ENCODE assay signal across 9 cellular contexts in the genomic region with DNA sequence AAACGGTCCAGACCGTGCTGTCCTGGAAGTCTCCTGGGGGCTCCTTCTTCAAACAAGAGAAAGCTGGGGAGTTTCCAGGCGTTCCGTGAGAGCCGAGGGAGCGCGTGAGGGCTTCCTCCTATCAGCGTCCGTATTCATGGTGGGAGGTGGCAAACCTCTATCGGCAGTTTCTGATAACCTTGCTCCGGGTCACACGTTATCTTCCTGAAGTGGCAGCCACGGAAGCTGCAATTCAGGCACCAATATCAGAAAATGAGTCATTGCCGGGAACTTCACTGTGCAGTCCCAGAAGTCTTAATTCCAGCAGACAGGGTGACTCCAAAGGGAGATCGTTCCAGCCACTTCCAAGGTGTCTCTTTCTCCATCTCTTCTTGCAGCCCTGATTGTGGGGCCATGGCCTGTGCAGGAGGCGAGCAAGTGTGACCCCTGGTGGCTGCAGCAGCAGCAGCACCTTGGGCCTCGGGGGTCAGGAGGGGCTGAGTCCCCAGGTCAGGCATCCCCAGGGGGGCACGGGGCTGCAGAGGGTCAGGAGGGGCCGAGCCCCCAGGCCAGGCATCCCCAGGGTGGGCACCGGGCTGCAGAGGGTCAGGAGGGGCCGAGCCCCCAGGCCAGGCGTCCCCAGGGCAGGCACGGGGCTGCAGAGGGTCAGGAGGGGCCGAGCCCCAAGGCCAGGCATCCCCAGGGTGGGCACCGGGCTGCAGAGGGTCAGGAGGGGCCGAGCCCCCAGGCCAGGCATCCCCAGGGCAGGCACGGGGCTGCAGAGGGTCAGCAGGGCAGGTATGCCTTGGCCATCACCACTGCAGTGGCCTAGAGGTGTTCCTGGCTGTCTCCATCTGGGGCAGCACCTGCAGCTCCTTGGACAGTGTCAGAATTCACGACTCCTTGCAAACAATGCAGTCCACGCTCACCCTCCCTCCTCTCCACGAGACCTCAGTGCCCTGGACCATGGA.
DNase-seq lines count a peak whose midpoint lies in the region; ATAC-seq, FAIRE-seq and TF ChIP-seq lines count a peak whose summit lies in the region.
"Had no signal": no experiment of that assay in that cellular context is flagged by ENCODE, and none has a peak within 500 bp of the region (broad histone marks: within the 10 kb centered on the region; RNA-seq: fewer than 3 reads in every experiment).

No MANE protein-coding gene starts in this region.

- no peaks in the 10 kb centered on the region for H3K27me3 ChIP-seq in BE2C
- no peaks in the 10 kb centered on the region; a peak in 1 of 7 replicates for H3K27me3 ChIP-seq in H1 (replicated peaks in 1 of 4; ENCODE audit: control insufficient read depth in 3 of 4, extremely low read depth in 1 of 4, insufficient read depth in 3 of 4, low read length in 3 of 4)
- no peaks in the 10 kb centered on the region for H3K27me3 ChIP-seq in body of pancreas

- FAIRE-seq in H1 (lab: Jason Lieb, UNC) = no peak
- FAIRE-seq: GM18507 had no signal

- H3K79me2 ChIP-seq in H1 (ENCODE audit: control insufficient read depth in 1 of 2, insufficient read depth in 2 of 2, low read length in 2 of 2) = no peaks in the 10 kb centered on the region

- DNase-seq in BE2C = peak; percentile 36
- peak; percentile 76 for DNase-seq in activated CD4-positive, alpha-beta T cell treated with anti-CD3 and anti-CD28 coated beads for 36 hours
- DNase-seq in H1 (ENCODE audit: low read depth in 1 of 2, low spot score in 2 of 2) = peak in 1 of 2 experiments; percentile 85
- DNase-seq in stimulated activated CD4-positive, alpha-beta T cell treated with anti-CD3 and anti-CD28 coated beads, Interleukin-1b, Interleukin-23, amount 100 ng/mL, for 48 hours = peak; percentile 52
- no peak for DNase-seq in body of pancreas
- DNase-seq in NCI-H446 (lab: John Stamatoyannopoulos, UW) = no peak

- H2BK5ac ChIP-seq in H1 (ENCODE audit: low read depth, low read length) = no peak overlapping the region

- CTCF ChIA-PET in activated CD4-positive, alpha-beta T cell treated with anti-CD3 and anti-CD28 coated beads for 36 hours (lab: Charles Lee) = interaction anchor here (0.7 to 0.9 kb wide), 2 partner anchors 444 to 523 kb away, joined by 3 read pairs; no protein-coding TSS in a partner anchor
- CTCF ChIA-PET in H1 (lab: Charles Lee; ENCODE audit: partially characterized antibody) = interaction anchor here (0.6 to 2.4 kb wide), 24 partner anchors 10 to 532 kb away, joined by 3 to 9 read pairs (median 3); no protein-coding TSS in a partner anchor

- WGBS in H1 (ENCODE audit: extremely low coverage in 1 of 2, insufficient coverage in 1 of 2, insufficient read length in 1 of 2, insufficient replicate concordance in 2 of 2, low coverage in 1 of 2, low lambda C conversion rate in 2 of 2, missing lambda C conversion rate in 1 of 2), 2 experiments = 60% methylated on average over 24 of the region's 30 CpGs; no CpG with 5 or more reads in 1 of the 2 experiments
- 44 to 63% methylated on average over 18 to 29 of the region's 30 CpGs for WGBS in body of pancreas, 2 donors

- TF ChIP-seq CTCF in BE2C (IDR thresholded peaks at IDR 0.05; ENCODE audit: low read depth, low read length) (peak; percentile 39; the same call in 1 of the 2 replicates), H1 (IDR thresholded peaks at IDR 0.05; ENCODE audit: control extremely low read depth in 1 of 3, insufficient read depth in 1 of 3, low read depth in 1 of 3, low read length in 3 of 3) (peak; percentile 86 to 99 (median 94)), body of pancreas (IDR thresholded peaks at IDR 0.05) (peak in 3 of 7 experiments; percentile 16 to 24 (median 18))

- peaks cover 4% of the 10 kb centered on the region for H3K79me1 ChIP-seq in H1 (ENCODE audit: low read depth, low read length)

- H2BK120ac ChIP-seq in H1 (replicated peaks; ENCODE audit: low read depth, low read length) = no peak overlapping the region

- peak; percentile 92 to 94 for TF ChIP-seq RAD21 in H1 (IDR thresholded peaks at IDR 0.05 in 1 of 2, conservative IDR thresholded peaks at IDR 0.05 in 1 of 2; ENCODE audit: low read depth in 2 of 2, low read length in 2 of 2)

- H3K4me2 ChIP-seq in H1 (ENCODE audit: insufficient read depth in 1 of 2, low read depth in 2 of 2, low read length in 2 of 2) = no peak overlapping the region

- peaks cover 0 to 6% of the 10 kb centered on the region in 2 experiments for H4K20me1 ChIP-seq in H1 (replicated peaks in 1 of 2; ENCODE audit: control insufficient read depth in 1 of 2, insufficient read depth in 2 of 2, low read length in 2 of 2)

- TF ChIP-seq POLR2A in H1 (IDR thresholded peaks at IDR 0.05; ENCODE audit: control extremely low read depth in 1 of 2, low read depth in 2 of 2, low read length in 2 of 2) (no peak), body of pancreas (IDR thresholded peaks at IDR 0.05) (no peak)

- H4K5ac ChIP-seq in H1 (ENCODE audit: insufficient read length, low read depth, low read length) = no peak overlapping the region

- H3K4ac ChIP-seq in H1 (replicated peaks; ENCODE audit: insufficient read length, low read depth, low read length) = no peak overlapping the region

- H3K9me3 ChIP-seq in BE2C = no peaks in the 10 kb centered on the region
- peaks cover 12% of the 10 kb centered on the region for H3K9me3 ChIP-seq in KOPT-K1 (ENCODE audit: insufficient read depth, low read length, poor library complexity, severe bottlenecking)
- peaks cover 0 to 6% of the 10 kb centered on the region in 2 experiments; a peak in 1 of 4 replicates for H3K9me3 ChIP-seq in H1 (ENCODE audit: insufficient read depth in 2 of 2, low read depth in 1 of 2, low read length in 1 of 2)
- no peaks in the 10 kb centered on the region for H3K9me3 ChIP-seq in body of pancreas

- no peak overlapping the region; the same call in 1 of the 2 replicates for H2AK5ac ChIP-seq in H1 (ENCODE audit: low read depth, low read length)

- H3K27ac Mint-ChIP-seq in activated CD4-positive, alpha-beta T cell treated with anti-CD3 and anti-CD28 coated beads for 36 hours = peak overlapping the region; percentile 2

- peaks cover 2% of the 10 kb centered on the region for H3K9me3 Mint-ChIP-seq in activated CD4-positive, alpha-beta T cell treated with anti-CD3 and anti-CD28 coated beads for 36 hours (ENCODE audit: low read depth)

- H3K23ac ChIP-seq in H1 (ENCODE audit: insufficient read length) = no peak overlapping the region

- 0 out of 2 replicates have a peak, but pooled peaks cover 2% of the 10 kb centered on the region for H3K23me2 ChIP-seq in H1 (ENCODE audit: low read depth, low read length)

- H3K56ac ChIP-seq in H1 (replicated peaks; ENCODE audit: insufficient read length, low read depth, low read length) = no peak overlapping the region

- H4K91ac ChIP-seq in H1 (replicated peaks; ENCODE audit: insufficient read length, low read length) = no peak overlapping the region

- H2BK15ac ChIP-seq in H1 (ENCODE audit: low read length) = no peak overlapping the region; the same call in 1 of the 2 replicates

- no peaks in the 10 kb centered on the region for H3K36me3 ChIP-seq in BE2C
- H3K36me3 ChIP-seq in KOPT-K1 (ENCODE audit: insufficient read depth, low read length) = no peaks in the 10 kb centered on the region
- no peaks in the 10 kb centered on the region for H3K36me3 ChIP-seq in H1 (ENCODE audit: control insufficient read depth in 2 of 4, insufficient read depth in 4 of 4, low read length in 3 of 4)
- H3K36me3 ChIP-seq in body of pancreas (replicated peaks in 1 of 2; ENCODE audit: insufficient read depth in 1 of 2, low read depth in 2 of 2) = no peaks in the 10 kb centered on the region

- no peak for TF ChIP-seq EP300 in H1 (IDR thresholded peaks at IDR 0.05; ENCODE audit: borderline replicate concordance in 1 of 2, low read depth in 2 of 2, low read length in 2 of 2)

- ATAC-seq in activated CD4-positive, alpha-beta T cell treated with anti-CD3 and anti-CD28 coated beads for 36 hours = peak; percentile 83
- ATAC-seq in GM19455 (IDR thresholded peaks at IDR 0.05; ENCODE audit: unreplicated experiment) (no peak), body of pancreas (no peak)

- H3K4me3 Mint-ChIP-seq in activated CD4-positive, alpha-beta T cell treated with anti-CD3 and anti-CD28 coated beads for 36 hours = peak overlapping the region; percentile 57

- intact Hi-C loops in activated CD4-positive, alpha-beta T cell treated with anti-CD3 and anti-CD28 coated beads for 36 hours (cut with DNase I, micrococcal nuclease) = loop anchor here (1.0 to 10.0 kb wide), 4 partner anchors 48 to 442 kb away; no protein-coding TSS in a partner anchor
- intact Hi-C loops in body of pancreas (cut with DNase I) = no loop called here

- H2BK12ac ChIP-seq in H1 (ENCODE audit: low read depth, low read length) = no peak overlapping the region

- H2BK20ac ChIP-seq in H1 (ENCODE audit: low read length) = 0 out of 2 replicates have a peak overlapping the region, but pooled peaks have one; percentile 55

- H3K14ac ChIP-seq in H1 (ENCODE audit: insufficient read length) = no peak overlapping the region

- H3K4me1 Mint-ChIP-seq in activated CD4-positive, alpha-beta T cell treated with anti-CD3 and anti-CD28 coated beads for 36 hours = peaks cover 29% of the 10 kb centered on the region

- H3K4me1 ChIP-seq in BE2C (no peaks in the 10 kb centered on the region), H1 (replicated peaks in 1 of 4; ENCODE audit: control insufficient read depth in 3 of 4, insufficient read depth in 4 of 4, low read length in 3 of 4) (peaks cover 0 to 2% (median 0%) of the 10 kb centered on the region in 4 experiments; a peak in 2 of 7 replicates), body of pancreas (no peaks in the 10 kb centered on the region)

- H3K18ac ChIP-seq in H1 (ENCODE audit: extremely low read depth, low read length) = no peak overlapping the region

- H3K9ac ChIP-seq in H1 (replicated peaks in 1 of 4; ENCODE audit: extremely low read depth in 1 of 4, low read depth in 3 of 4, low read length in 3 of 4) = no peak overlapping the region

- no peaks in the 10 kb centered on the region for H3K36me3 Mint-ChIP-seq in activated CD4-positive, alpha-beta T cell treated with anti-CD3 and anti-CD28 coated beads for 36 hours (ENCODE audit: low read depth)

- H3K4me3 ChIP-seq in BE2C (ENCODE audit: low read depth, low read length) = no peak overlapping the region
- H3K4me3 ChIP-seq in H1 (ENCODE audit: extremely low read depth in 1 of 4, insufficient read depth in 2 of 4, low read depth in 3 of 4, low read length in 4 of 4) = no peak overlapping the region
- no peak overlapping the region for H3K4me3 ChIP-seq in body of pancreas

- H4K8ac ChIP-seq in H1 (ENCODE audit: extremely low read depth, insufficient read depth, low read length) = no peak overlapping the region

- peak overlapping the region; percentile 57 for H3K27ac ChIP-seq in KOPT-K1 (ENCODE audit: low read depth, low read length, poor library complexity, severe bottlenecking)
- no peak overlapping the region for H3K27ac ChIP-seq in H1 (ENCODE audit: low read depth, low read length)
- H3K27ac ChIP-seq in body of pancreas = no peak overlapping the region

- peaks cover 2% of the 10 kb centered on the region for H3K27me3 Mint-ChIP-seq in activated CD4-positive, alpha-beta T cell treated with anti-CD3 and anti-CD28 coated beads for 36 hours

- POLR2A ChIA-PET in activated CD4-positive, alpha-beta T cell treated with anti-CD3 and anti-CD28 coated beads for 36 hours (lab: Charles Lee) = no interaction called here
- POLR2A ChIA-PET in H1 (lab: Charles Lee; ENCODE audit: partially characterized antibody) = no interaction called here

- H2AFZ ChIP-seq in H1 (ENCODE audit: low read length) = no peak overlapping the region

Comparison
In these comparisons a context has a peak if more than half of its experiments do, and no peak if none do; other contexts are left out.
1. DNase-seq: peak in BE2C (single experiment), activated CD4-positive, alpha-beta T cell treated with anti-CD3 and anti-CD28 coated beads for 36 hours (single experiment) and stimulated activated CD4-positive, alpha-beta T cell treated with anti-CD3 and anti-CD28 coated beads, Interleukin-1b, Interleukin-23, amount 100 ng/mL, for 48 hours (single experiment); none in body of pancreas (0 of 4) and NCI-H446 (0 of 2).